Comparison of ENCODE assay signal across 8 cellular contexts in the genomic region with DNA sequence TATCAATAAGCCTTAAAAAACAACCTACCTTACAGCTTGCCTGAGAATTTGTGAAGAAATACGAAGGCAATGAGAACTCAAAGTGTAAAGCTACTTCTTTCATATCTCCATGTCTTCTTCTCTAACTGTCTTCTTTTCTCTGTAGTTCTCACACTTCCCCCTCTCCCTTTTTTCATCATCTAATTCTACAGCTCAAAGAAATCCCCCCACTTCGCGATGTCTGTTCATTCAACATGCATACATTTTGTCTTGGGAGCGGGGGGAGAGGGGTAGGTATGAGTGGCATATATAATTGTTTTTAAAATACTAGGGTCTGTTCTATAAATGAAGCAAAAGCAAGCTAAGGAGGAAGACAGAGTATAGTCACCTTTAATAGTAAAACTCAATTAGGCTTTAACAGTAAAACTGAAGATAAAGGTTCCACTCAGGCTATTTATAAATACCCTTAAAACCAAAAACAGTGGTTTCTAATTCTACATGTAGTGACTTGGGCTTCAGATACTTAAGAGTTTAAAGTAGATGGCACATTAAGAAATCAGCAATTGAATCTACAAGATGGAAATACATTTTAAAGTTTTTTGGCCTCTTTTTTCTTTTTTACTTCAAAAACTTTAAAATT.
A peak's percentile ranks its signal among the peaks of the same experiment; 100 is the strongest.
DNase-seq lines count a peak whose midpoint lies in the region; ATAC-seq and TF ChIP-seq lines count a peak whose summit lies in the region.

No MANE protein-coding gene starts in this region.

- TF ChIP-seq POLR2A in erythroblast (IDR thresholded peaks at IDR 0.05; ENCODE audit: low read length) = no peak

- peaks cover 1% of the 10 kb centered on the region; the same call in 1 of the 2 replicates for H3K27me3 Mint-ChIP-seq in HFFc6 (ENCODE audit: insufficient read depth)

- no peak overlapping the region for H3K27ac Mint-ChIP-seq in HFFc6

- H3K4me1 Mint-ChIP-seq in HFFc6 (ENCODE audit: low read depth) = peaks cover 15% of the 10 kb centered on the region

- H3K23ac ChIP-seq in mesenchymal stem cell (ENCODE audit: low read length in 2 of 2) = no peak overlapping the region

- H2BK5ac ChIP-seq in mesenchymal stem cell (ENCODE audit: low read depth, low read length, poor library complexity, severe bottlenecking) = no peak overlapping the region

- H3K4me1 ChIP-seq in mesenchymal stem cell (ENCODE audit: control insufficient read depth, insufficient read depth, low read depth, low read length) = peaks cover 2% of the 10 kb centered on the region

- H3K27me3 ChIP-seq in mesenchymal stem cell (ENCODE audit: control insufficient read depth in 1 of 2, insufficient read depth in 1 of 2, low read length in 2 of 2) = no peaks in the 10 kb centered on the region
- no peaks in the 10 kb centered on the region for H3K27me3 ChIP-seq in MG63

- no peak overlapping the region for H3K4ac ChIP-seq in mesenchymal stem cell (ENCODE audit: low read depth in 1 of 2, low read length in 2 of 2)

- H3K4me3 ChIP-seq in mesenchymal stem cell (ENCODE audit: insufficient read depth in 1 of 2, low read depth in 1 of 2, low read length in 2 of 2) (no peak overlapping the region), MG63 (no peak overlapping the region)

- H2AK5ac ChIP-seq in mesenchymal stem cell (ENCODE audit: low read length, severe bottlenecking) = no peak overlapping the region

- no peak overlapping the region for H2BK15ac ChIP-seq in mesenchymal stem cell (ENCODE audit: low read depth, poor library complexity, severe bottlenecking)

- H3K4me2 ChIP-seq in mesenchymal stem cell (ENCODE audit: low read length, poor library complexity, severe bottlenecking) = no peak overlapping the region

- peak overlapping the region; percentile 12 for H3K27ac ChIP-seq in mesenchymal stem cell (ENCODE audit: low read length, poor library complexity, severe bottlenecking)

- H2AFZ ChIP-seq in mesenchymal stem cell (ENCODE audit: low read depth, low read length) = no peak overlapping the region

- H3K4me3 Mint-ChIP-seq in HFFc6 = no peak overlapping the region

- TF ChIP-seq CTCF in HFFc6 (IDR thresholded peaks at IDR 0.05) = no peak

- DNase-seq in mesenchymal stem cell (no peak), erythroblast (lab: John Stamatoyannopoulos, UW) (no peak), MG63 (no peak), superior temporal gyrus (ENCODE audit: extremely low spot score) (no peak), HFFc6 (no peak)

- H2BK12ac ChIP-seq in mesenchymal stem cell (ENCODE audit: low read length in 2 of 2) = no peak overlapping the region

- H4K91ac ChIP-seq in mesenchymal stem cell (ENCODE audit: low read length) = no peak overlapping the region

- peaks cover 21% of the 10 kb centered on the region for H3K79me1 ChIP-seq in mesenchymal stem cell (replicated peaks; ENCODE audit: low read length, poor library complexity, severe bottlenecking)

- no peak overlapping the region for H3K9ac ChIP-seq in mesenchymal stem cell (ENCODE audit: low read length)

- no peaks in the 10 kb centered on the region for H3K9me3 ChIP-seq in mesenchymal stem cell (ENCODE audit: control insufficient read depth, low read length)
- no peaks in the 10 kb centered on the region for H3K9me3 ChIP-seq in MG63

- H3K18ac ChIP-seq in mesenchymal stem cell (ENCODE audit: low read depth in 1 of 2, low read length in 2 of 2) = no peak overlapping the region

- H3K36me3 ChIP-seq in mesenchymal stem cell (ENCODE audit: control insufficient read depth in 1 of 2, insufficient read depth in 2 of 2, low read depth in 1 of 2, low read length in 2 of 2) (peaks cover 0 to 8% of the 10 kb centered on the region in 2 experiments), MG63 (no peaks in the 10 kb centered on the region)

- no peak overlapping the region for H3K14ac ChIP-seq in mesenchymal stem cell (ENCODE audit: low read length in 2 of 2)

- no peaks in the 10 kb centered on the region for H3K9me3 Mint-ChIP-seq in HFFc6

- no peak overlapping the region for H2BK120ac ChIP-seq in mesenchymal stem cell (ENCODE audit: low read depth, low read length)

- peaks cover 16% of the 10 kb centered on the region for H3K36me3 Mint-ChIP-seq in HFFc6 (ENCODE audit: low read depth)

- H4K8ac ChIP-seq in mesenchymal stem cell (ENCODE audit: low read length) = no peak overlapping the region

- WGBS in mesenchymal stem cell = 14% methylated on average over 1 of the region's 4 CpGs

- peak; percentile 51 for ATAC-seq in GM18870 (IDR thresholded peaks at IDR 0.05; ENCODE audit: unreplicated experiment)
- peak; percentile 51 for ATAC-seq in GM21786 (IDR thresholded peaks at IDR 0.05; ENCODE audit: unreplicated experiment)
- peak; percentile 25 for ATAC-seq in HG03558 (IDR thresholded peaks at IDR 0.05; ENCODE audit: extremely low read depth, unreplicated experiment)
